Comparison of ENCODE assay signal across 19 cellular contexts in the genomic region with DNA sequence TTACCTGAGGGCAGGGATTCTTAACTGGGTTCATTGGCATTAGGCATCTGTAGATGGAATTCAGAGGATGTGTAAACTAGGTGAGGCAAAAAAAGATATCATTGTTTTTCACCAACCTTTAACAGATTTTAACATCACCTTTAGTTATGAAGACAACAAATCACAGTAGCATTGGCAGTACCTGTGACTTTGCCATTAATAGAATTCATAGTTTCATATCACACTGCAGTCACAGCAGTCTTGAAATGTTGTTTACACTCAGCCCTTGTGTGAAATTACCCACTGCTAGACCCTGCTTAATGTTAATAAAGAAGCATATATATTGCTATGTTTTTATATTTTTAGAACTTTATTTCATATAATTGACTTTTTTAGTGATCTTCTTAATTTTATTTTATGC. TPM values are rescaled to one million over a fixed set of nuclear protein-coding genes. Genes with fewer than 3 reads are reported as not detected.
DNase-seq lines count a peak whose midpoint lies in the region; ATAC-seq and TF ChIP-seq lines count a peak whose summit lies in the region.
"Had no signal": no experiment of that assay in that cellular context is flagged by ENCODE, and none has a peak within 500 bp of the region (broad histone marks: within the 10 kb centered on the region; RNA-seq: fewer than 3 reads in every experiment).

No MANE protein-coding gene starts in this region.

- peaks cover 74% of the 10 kb centered on the region for H3K4me1 Mint-ChIP-seq in WTC11

- TF ChIP-seq EP300 in stomach (IDR thresholded peaks at IDR 0.05), result no peak

- RAD21 ChIA-PET in HCT116 (lab: Charles Lee; ENCODE audit: low non-redundant PET in 1 of 2, low total read pairs in 2 of 2, uncharacterized antibody in 2 of 2, unreplicated experiment in 2 of 2), result no interaction called here

- H3K36me3 ChIP-seq in HCT116 (ENCODE audit: control insufficient read depth in 1 of 2, insufficient read depth in 2 of 2, low read length in 2 of 2), result no peaks in the 10 kb centered on the region
- H3K36me3 ChIP-seq in iPS-20b (ENCODE audit: insufficient read depth, low read depth, low read length), result no peaks in the 10 kb centered on the region
- peaks cover 0 to 1% (median 0%) of the 10 kb centered on the region in 4 donors for H3K36me3 ChIP-seq in stomach
- H3K36me3 ChIP-seq: BE2C, esophagus muscularis mucosa had no signal

- H3K27me3 ChIP-seq in HCT116 (ENCODE audit: insufficient read depth, low read length) (no peaks in the 10 kb centered on the region), iPS-20b (ENCODE audit: insufficient read depth, low read length) (no peaks in the 10 kb centered on the region), stomach (peaks cover 0 to 39% (median 13%) of the 10 kb centered on the region in 3 donors)
- H3K27me3 ChIP-seq: testis had no signal

- peaks cover 47 to 77% of the 10 kb centered on the region in 2 experiments for H3K4me1 ChIP-seq in HCT116 (ENCODE audit: control insufficient read depth in 1 of 2, insufficient read depth in 2 of 2, low read length in 2 of 2)
- H3K4me1 ChIP-seq in iPS-20b (ENCODE audit: insufficient read depth, low read length), result peaks cover 42% of the 10 kb centered on the region
- peaks cover 15 to 51% (median 24%) of the 10 kb centered on the region in 4 donors for H3K4me1 ChIP-seq in stomach
- H3K4me1 ChIP-seq: BE2C had no signal

- peak overlapping the region; percentile 94 for H3K27ac Mint-ChIP-seq in WTC11

- no peak overlapping the region for H2AFZ ChIP-seq in HCT116 (ENCODE audit: low read depth, low read length, poor library complexity, severe bottlenecking)

- H3K9ac ChIP-seq in HCT116 (ENCODE audit: low read length), result 0 out of 2 replicates have a peak overlapping the region, but pooled peaks have one; percentile 75
- peak overlapping the region; percentile 99; the same call in 1 of the 2 replicates for H3K9ac ChIP-seq in iPS-20b (ENCODE audit: low read depth, low read length)

- CTCF ChIA-PET in HCT116 (lab: Charles Lee), result no interaction called here
- CTCF ChIA-PET in WTC11 (lab: Charles Lee), result interaction anchor here (1.3 to 4.1 kb wide), 5 partner anchors 20 to 271 kb away, joined by 5 to 19 read pairs (median 14); partner anchors contain the start of gene GPR25

- H3K4me2 ChIP-seq in HCT116 (ENCODE audit: low read length), result peak overlapping the region; percentile 97

- H3K4me3 ChIP-seq in HCT116 (replicated peaks in 1 of 2; ENCODE audit: low read depth in 1 of 2, low read length in 2 of 2), result 0 out of 4 replicates have a peak overlapping the region, but pooled peaks of 1 of the 2 experiments have one; percentile 19
- peak overlapping the region; percentile 87 for H3K4me3 ChIP-seq in iPS-20b (ENCODE audit: low read length)
- H3K4me3 ChIP-seq in stomach, result no peak overlapping the region
- H3K4me3 ChIP-seq: esophagus muscularis mucosa, testis had no signal

- no peak for TF ChIP-seq POLR2A in HCT116 (IDR thresholded peaks at IDR 0.05; ENCODE audit: borderline replicate concordance, extremely low read depth, insufficient read depth, insufficient read length)
- TF ChIP-seq POLR2A in stomach (IDR thresholded peaks at IDR 0.05), result no peak

- no peaks in the 10 kb centered on the region; the same call in 1 of the 2 replicates for H3K79me2 ChIP-seq in HCT116 (ENCODE audit: insufficient read depth, low read length)

- no peak for TF ChIP-seq CTCF in HCT116 (IDR thresholded peaks at IDR 0.05 in 2 of 3, conservative IDR thresholded peaks at IDR 0.05 in 1 of 3; ENCODE audit: borderline replicate concordance in 1 of 3, insufficient read depth in 1 of 3, low read depth in 2 of 3, low read length in 2 of 3)
- no peak for TF ChIP-seq CTCF in WTC11 (IDR thresholded peaks at IDR 0.05)
- no peak for TF ChIP-seq CTCF in stomach (IDR thresholded peaks at IDR 0.05)
- TF ChIP-seq CTCF in omental fat pad (IDR thresholded peaks at IDR 0.05), result no peak

- no peaks in the 10 kb centered on the region for H3K9me3 Mint-ChIP-seq in WTC11

- BruUV-seq in HCT116 (replicated peaks; lab: Mats Ljungman, UMichigan), result no TSS peak

- peaks cover 2% of the 10 kb centered on the region; the same call in 1 of the 2 replicates for H3K36me3 Mint-ChIP-seq in WTC11

- H3K27me3 Mint-ChIP-seq in WTC11 (ENCODE audit: low read depth), result peaks cover 3% of the 10 kb centered on the region; the same call in 1 of the 2 replicates

- DNase-seq in HCT116 (ENCODE audit: low read depth, low spot score), result no peak
- DNase-seq in WTC11 (ENCODE audit: low spot score), result no peak
- DNase-seq in stomach, result no peak
- no peak for DNase-seq in SKM-1 treated with dmso at 0.1 percent for 144 hours (lab: John Stamatoyannopoulos, UW; ENCODE audit: unreplicated experiment)
- DNase-seq in omental fat pad (ENCODE audit: low spot score), result no peak
- DNase-seq in inferior parietal cortex (ENCODE audit: extremely low spot score), result no peak
- no peak for DNase-seq in stimulated activated CD8-positive, alpha-beta memory T cell treated with anti-CD3 and anti-CD28 coated beads, Interleukin-4, amount 100 ng/mL, for 48 hours
- DNase-seq: activated CD4-positive, CD25-positive, alpha-beta regulatory T cell; activated gamma-delta T cell; BE2C; DMS 273 treated with DMSO at 0.1 percent for 48 hours; HCEC 1CT; NCI-H1092; NCI-H774; stimulated activated CD4-positive, alpha-beta T cell treated with anti-CD3 and anti-CD28 coated beads, Interleukin-1b, Interleukin-23, amount 100 ng/mL, for 48 hours; testis had no signal

- H4K20me1 ChIP-seq in HCT116 (ENCODE audit: insufficient read depth), result no peaks in the 10 kb centered on the region

- no peaks in the 10 kb centered on the region for H3K9me3 ChIP-seq in HCT116 (ENCODE audit: control insufficient read depth in 1 of 2, insufficient read depth in 1 of 2, low read depth in 1 of 2, low read length in 2 of 2)
- no peaks in the 10 kb centered on the region for H3K9me3 ChIP-seq in iPS-20b (ENCODE audit: insufficient read depth, low read depth, low read length)
- no peaks in the 10 kb centered on the region for H3K9me3 ChIP-seq in stomach
- H3K9me3 ChIP-seq: BE2C, esophagus muscularis mucosa, testis had no signal

- no peak for TF ChIP-seq RAD21 in HCT116 (IDR thresholded peaks at IDR 0.05; ENCODE audit: low read depth)

- no peak for ATAC-seq in HCT116
- ATAC-seq in WTC11, result no peak
- no peak for ATAC-seq in omental fat pad (ENCODE audit: low FRiP score)

- POLR2A ChIA-PET in HCT116 (lab: Charles Lee) (no interaction called here), WTC11 (lab: Charles Lee) (interaction anchor here (0.6 to 1.0 kb wide), 2 partner anchors 12 to 172 kb away, joined by 3 to 6 read pairs; no protein-coding TSS in a partner anchor)

- H3K27ac ChIP-seq in HCT116 (ENCODE audit: low read depth, low read length) (no peak overlapping the region), iPS-20b (ENCODE audit: low read length) (peak overlapping the region; percentile 78), stomach (peak overlapping the region; percentile 82 to 91 (median 84))
- H3K27ac ChIP-seq: esophagus muscularis mucosa had no signal

- no peaks in the 10 kb centered on the region for H3K9me2 ChIP-seq in HCT116 (ENCODE audit: insufficient read depth)

- peak overlapping the region; percentile 88 for H3K4me3 Mint-ChIP-seq in WTC11

- intact Hi-C loops in HCT116 (cut with micrococcal nuclease), result no loop called here
- intact Hi-C loops in stomach (cut with DNase I; ENCODE audit: low total_unique reads), result no loop called here

TF ChIP-seq in HCT116, 20 proteins besides CTCF, POLR2A, EP300 and RAD21 (continues in another document):
- TF ChIP-seq EZH2phosphoT487 (IDR thresholded peaks at IDR 0.05; ENCODE audit: borderline replicate concordance), result no peak
- TF ChIP-seq, protein P1, sequence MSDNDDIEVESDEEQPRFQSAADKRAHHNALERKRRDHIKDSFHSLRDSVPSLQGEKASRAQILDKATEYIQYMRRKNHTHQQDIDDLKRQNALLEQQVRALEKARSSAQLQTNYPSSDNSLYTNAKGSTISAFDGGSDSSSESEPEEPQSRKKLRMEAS (IDR thresholded peaks at IDR 0.05), result no peak
- no peak for TF ChIP-seq CEBPB (IDR thresholded peaks at IDR 0.05; ENCODE audit: low read depth)
- no peak for TF ChIP-seq ZNF274 (IDR thresholded peaks at IDR 0.05; ENCODE audit: low read depth, low read length)

TF ChIP-seq in WTC11, 78 proteins besides CTCF, POLR2A, EP300 and RAD21 (continues in another document):
- TF ChIP-seq FOXP4 (CRISPR knock-in tag; IDR thresholded peaks at IDR 0.05), result no peak
- TF ChIP-seq, protein P2, sequence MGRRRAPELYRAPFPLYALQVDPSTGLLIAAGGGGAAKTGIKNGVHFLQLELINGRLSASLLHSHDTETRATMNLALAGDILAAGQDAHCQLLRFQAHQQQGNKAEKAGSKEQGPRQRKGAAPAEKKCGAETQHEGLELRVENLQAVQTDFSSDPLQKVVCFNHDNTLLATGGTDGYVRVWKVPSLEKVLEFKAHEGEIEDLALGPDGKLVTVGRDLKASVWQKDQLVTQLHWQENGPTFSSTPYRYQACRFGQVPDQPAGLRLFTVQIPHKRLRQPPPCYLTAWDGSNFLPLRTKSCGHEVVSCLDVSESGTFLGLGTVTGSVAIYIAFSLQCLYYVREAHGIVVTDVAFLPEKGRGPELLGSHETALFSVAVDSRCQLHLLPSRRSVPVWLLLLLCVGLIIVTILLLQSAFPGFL (CRISPR knock-in tag; IDR thresholded peaks at IDR 0.05; ENCODE audit: borderline replicate concordance), result no peak

RNA-seq across cellular contexts. Expression of gene INAVA, which starts 1.7 kb away (rescaled TPM):
- 18.8 TPM for total RNA-seq in HCT116 (2021; ENCODE audit: unreplicated experiment)
- polyA plus RNA-seq in HCT116 (2012), result 27.0 and 30.4 TPM in 2 replicates
- total RNA-seq in WTC11 (2021), result 41.2 to 47.9 TPM (median 47.6 TPM) in 3 replicates
- total RNA-seq in stomach, result 100 to 1,000 TPM in 3 of 5 donors, 10 to 100 TPM in 2; 38.0 to 184 (median 102) TPM
- polyA plus RNA-seq in stomach, result 10 to 100 TPM; 11.3 to 75.3 (median 28.2) TPM
- total RNA-seq in omental fat pad, result under 1 TPM in 3 of 4 donors, not detected in 1; 0.09 to 0.95 (median 0.12) TPM
- total RNA-seq: T-helper 1 cell treated with Interleukin-12 subunit alpha and Interleukin-12 subunit beta and Interleukin-4 antibody, amounts not matched to agents 30 ng/mL and 1 ng/mL, for 36 hours had no signal

RNA-seq across cellular contexts. Expression of gene GPR25, which starts 20.2 kb away (rescaled TPM):
- not detected for total RNA-seq in HCT116 (2021; ENCODE audit: unreplicated experiment)
- not detected in 2 replicates for polyA plus RNA-seq in HCT116 (2012)
- 0.14 to 0.16 TPM in 2 of 3 replicates, not detected in the other for total RNA-seq in WTC11 (2021)
- not detected for total RNA-seq in stomach
- polyA plus RNA-seq in stomach, result 1 to 10 TPM in 1 of 3 donors, under 1 TPM in 2; 0.08 to 1.5 (median 0.75) TPM
- total RNA-seq in omental fat pad, result not detected
- total RNA-seq: esophagus muscularis mucosa; T-helper 1 cell treated with Interleukin-12 subunit alpha and Interleukin-12 subunit beta and Interleukin-4 antibody, amounts not matched to agents 30 ng/mL and 1 ng/mL, for 36 hours had no signal

Comparison
In these comparisons a context has a peak if more than half of its experiments do, and no peak if none do; other contexts are left out.
1. RNA of gene INAVA, which starts 1.7 kb away (total RNA-seq): 38.0 to 184 TPM in stomach, 41.2 to 47.9 TPM in WTC11 and 18.8 TPM in HCT116 (single experiment); 0.09 to 0.95 TPM in omental fat pad; every median in the first group is over 10 times any median in the second.